In genomic region chr13:19984430-19985218, GRCh38 we compare ENCODE assay signal across 8 cellular contexts. TPM values are rescaled to one million over a fixed set of nuclear protein-coding genes. Genes with fewer than 3 reads are reported as not detected.
DNase-seq lines count a peak whose midpoint lies in the region; ATAC-seq and TF ChIP-seq lines count a peak whose summit lies in the region.

No MANE protein-coding gene starts in this region.

- CTCF ChIA-PET in CD4-positive, alpha-beta T cell (lab: Charles Lee), result interaction anchor here (0.6 to 2.8 kb wide), 3 partner anchors 23 to 49 kb away, joined by 3 to 7 read pairs (median 3); no protein-coding TSS in a partner anchor

- ATAC-seq in CD4-positive, alpha-beta T cell (ENCODE audit: poor library complexity), result peak; percentile 74
- peak; percentile 57 for ATAC-seq in GM18520 (IDR thresholded peaks at IDR 0.05; ENCODE audit: unreplicated experiment)
- ATAC-seq in HG03280 (IDR thresholded peaks at IDR 0.05; ENCODE audit: unreplicated experiment), result peak; percentile 59

- no peaks in the 10 kb centered on the region for H3K9me3 ChIP-seq in CD4-positive, alpha-beta T cell (ENCODE audit: control insufficient read depth, low read length)
- 0 out of 2 replicates have a peak, but pooled peaks cover 1% of the 10 kb centered on the region for H3K9me3 ChIP-seq in SK-N-MC (ENCODE audit: low read depth, low read length)

- H3K4me1 Mint-ChIP-seq in CD4-positive, alpha-beta T cell (ENCODE audit: low read depth), result peaks cover 49% of the 10 kb centered on the region
- H3K4me1 Mint-ChIP-seq in progenitor cell of endocrine pancreas (ENCODE audit: low read depth), result peaks cover 8% of the 10 kb centered on the region

- peak overlapping the region; percentile 16 for H3K27ac Mint-ChIP-seq in CD4-positive, alpha-beta T cell
- H3K27ac Mint-ChIP-seq in progenitor cell of endocrine pancreas, result peak overlapping the region; percentile 53

- peaks cover 18% of the 10 kb centered on the region for H3K36me3 ChIP-seq in SK-N-MC (ENCODE audit: insufficient read depth, low read length)

- no peak overlapping the region for H3K4me3 Mint-ChIP-seq in CD4-positive, alpha-beta T cell
- H3K4me3 Mint-ChIP-seq in progenitor cell of endocrine pancreas (ENCODE audit: low read depth), result no peak overlapping the region

- H3K4me3 ChIP-seq in SK-N-MC (no peak overlapping the region), fibroblast of pulmonary artery (replicated peaks; ENCODE audit: low read depth, low read length) (no peak overlapping the region)

- H3K27me3 ChIP-seq in CD4-positive, alpha-beta T cell (ENCODE audit: control insufficient read depth, insufficient read depth, low read length), result no peaks in the 10 kb centered on the region

- H3K27ac ChIP-seq in CD4-positive, alpha-beta T cell (ENCODE audit: low read depth, low read length), result no peak overlapping the region
- H3K27ac ChIP-seq in SK-N-MC, result no peak overlapping the region

- no peaks in the 10 kb centered on the region for H3K27me3 Mint-ChIP-seq in CD4-positive, alpha-beta T cell
- no peaks in the 10 kb centered on the region for H3K27me3 Mint-ChIP-seq in progenitor cell of endocrine pancreas

- DNase-seq in CD4-positive, alpha-beta T cell, result no peak
- DNase-seq in SK-N-MC (ENCODE audit: low read depth, low spot score) (peak; percentile 40), fibroblast of pulmonary artery (ENCODE audit: low read depth) (peak; percentile 71), progenitor cell of endocrine pancreas (ENCODE audit: low spot score, unreplicated experiment) (no peak), NCI-H2196 (lab: John Stamatoyannopoulos, UW; ENCODE audit: unreplicated experiment) (no peak), NCI-H510A (lab: John Stamatoyannopoulos, UW) (no peak)

- H3K9ac ChIP-seq in SK-N-MC (ENCODE audit: insufficient read length), result no peak overlapping the region

- POLR2A ChIA-PET in CD4-positive, alpha-beta T cell (lab: Charles Lee), result interaction anchor here (1.0 to 1.3 kb wide), 2 partner anchors 12 to 27 kb away, joined by 3 read pairs; no protein-coding TSS in a partner anchor

- TF ChIP-seq CTCF in CD4-positive, alpha-beta T cell (IDR thresholded peaks at IDR 0.05), result peak; percentile 37
- peak; percentile 72 for TF ChIP-seq CTCF in fibroblast of pulmonary artery (IDR thresholded peaks at IDR 0.05; ENCODE audit: low read length, missing control alignments)
- TF ChIP-seq CTCF in progenitor cell of endocrine pancreas (IDR thresholded peaks at IDR 0.05; ENCODE audit: unreplicated experiment), result peak; percentile 62

- H3K36me3 Mint-ChIP-seq in CD4-positive, alpha-beta T cell (ENCODE audit: low read depth), result peaks cover 67% of the 10 kb centered on the region
- H3K36me3 Mint-ChIP-seq in progenitor cell of endocrine pancreas (ENCODE audit: insufficient read depth), result peaks cover 21% of the 10 kb centered on the region

- intact Hi-C loops in CD4-positive, alpha-beta T cell (cut with DNase I, micrococcal nuclease), result loop anchor here (1.0 to 5.0 kb wide), 2 partner anchors 178 to 179 kb away; partner anchors contain the start of gene GJA3 (in 1 of the 2)

- H3K9me3 Mint-ChIP-seq in CD4-positive, alpha-beta T cell, result no peaks in the 10 kb centered on the region
- H3K9me3 Mint-ChIP-seq in progenitor cell of endocrine pancreas (ENCODE audit: low read depth), result no peaks in the 10 kb centered on the region

RNA-seq across cellular contexts. Expression of gene ZMYM2, which starts 26.1 kb away (rescaled TPM):
- 100 to 1,000 TPM; 106 to 110 TPM for total RNA-seq in CD4-positive, alpha-beta T cell
- total RNA-seq in progenitor cell of endocrine pancreas, result 183 and 192 TPM in 2 replicates

Comparison
In these comparisons a context has a peak if more than half of its experiments do, and no peak if none do; other contexts are left out.
1. DNase-seq: peak in SK-N-MC (single experiment) and fibroblast of pulmonary artery (single experiment); none in CD4-positive, alpha-beta T cell (0 of 10), progenitor cell of endocrine pancreas (single experiment), NCI-H2196 (single experiment) and NCI-H510A (single experiment).
2. Peak in every context shown above with its lines, with median percentiles within 50 percentile points of each other: ATAC-seq and CTCF ChIP-seq.